16 cellular contexts compared by ENCODE assay signal in genomic region chr19:50214699-50215543, GRCh38. TPM values are rescaled to one million over a fixed set of nuclear protein-coding genes. Genes with fewer than 3 reads are reported as not detected.
A peak's percentile ranks its signal among the peaks of the same experiment; 100 is the strongest.
DNase-seq lines count a peak whose midpoint lies in the region; ATAC-seq and TF ChIP-seq lines count a peak whose summit lies in the region.
"Had no signal": no experiment of that assay in that cellular context is flagged by ENCODE, and none has a peak within 500 bp of the region (broad histone marks: within the 10 kb centered on the region; RNA-seq: fewer than 3 reads in every experiment).

No MANE protein-coding gene starts in this region.

- H3K27ac ChIP-seq in esophagus squamous epithelium (peak overlapping the region; percentile 84 to 87 (median 85)), trophoblast cell (ENCODE audit: low read depth, low read length) (peak overlapping the region; percentile 89)
- H3K27ac ChIP-seq: gastroesophageal sphincter had no signal

- TF ChIP-seq POLR2A in esophagus squamous epithelium (IDR thresholded peaks at IDR 0.05) = no peak

- peak overlapping the region; percentile 50 for H2AFZ ChIP-seq in trophoblast cell (ENCODE audit: insufficient read depth, low read length, poor library complexity)

- WGBS in esophagus squamous epithelium, 2 donors = 24 to 30% methylated on average over 5 to 12 of the region's 25 CpGs
- WGBS in trophoblast cell (ENCODE audit: extremely low coverage, insufficient coverage, insufficient read length) = no CpG with 5 or more reads among the region's 25 CpGs

- H3K23ac ChIP-seq in trophoblast cell (ENCODE audit: low read length) = no peak overlapping the region

- peaks cover 0 to 26% (median 0%) of the 10 kb centered on the region in 3 donors for H3K4me1 ChIP-seq in esophagus squamous epithelium
- H3K4me1 ChIP-seq in trophoblast cell (ENCODE audit: control insufficient read depth in 1 of 2, insufficient read depth in 2 of 2, low read length in 2 of 2) = peaks cover 14 to 20% of the 10 kb centered on the region in 2 experiments
- H3K4me1 ChIP-seq: gastroesophageal sphincter had no signal

- H4K12ac ChIP-seq in trophoblast cell (ENCODE audit: low read depth, low read length) = peak overlapping the region; percentile 37

- H4K91ac ChIP-seq in trophoblast cell (ENCODE audit: low read depth, low read length) = peak overlapping the region; percentile 93

- H2BK5ac ChIP-seq in trophoblast cell (ENCODE audit: low read depth, low read length, poor library complexity) = peak overlapping the region; percentile 92

- H2BK12ac ChIP-seq in trophoblast cell (ENCODE audit: low read length) = peak overlapping the region; percentile 63

- H3K36me3 ChIP-seq in esophagus squamous epithelium (peaks cover 0 to 34% (median 0%) of the 10 kb centered on the region in 3 donors), trophoblast cell (ENCODE audit: control insufficient read depth in 1 of 2, insufficient read depth in 2 of 2, low read length in 2 of 2) (peaks cover 0 to 6% of the 10 kb centered on the region in 2 experiments)

- H3K4me3 ChIP-seq in esophagus squamous epithelium (peak overlapping the region in 2 of 4 donors; percentile 18 to 40), trophoblast cell (ENCODE audit: low read depth, low read length) (no peak overlapping the region)
- H3K4me3 ChIP-seq: gastroesophageal sphincter had no signal

- peaks cover 14% of the 10 kb centered on the region for H3K79me1 ChIP-seq in trophoblast cell (ENCODE audit: low read length)

- peak overlapping the region; percentile 57 for H3K18ac ChIP-seq in trophoblast cell (ENCODE audit: low read length)

- peak overlapping the region; percentile 68 for H3K14ac ChIP-seq in trophoblast cell (ENCODE audit: low read length)

- intact Hi-C loops in esophagus squamous epithelium (cut with DNase I) = no loop called here

- no peak for TF ChIP-seq CTCF in esophagus squamous epithelium (IDR thresholded peaks at IDR 0.05)

- peak overlapping the region; percentile 89 for H2BK120ac ChIP-seq in trophoblast cell (ENCODE audit: insufficient read depth, low read length, poor library complexity)

- H3K9ac ChIP-seq in trophoblast cell (ENCODE audit: low read length) = no peak overlapping the region

- H3K4me2 ChIP-seq in trophoblast cell (ENCODE audit: low read length) = peak overlapping the region; percentile 46

- DNase-seq in DMS153 treated with DMSO at 0.1 percent for 48 hours (lab: John Stamatoyannopoulos, UW; ENCODE audit: unreplicated experiment) (peak; percentile 49), NCI-H510A (lab: John Stamatoyannopoulos, UW) (peak; percentile 81), esophagus squamous epithelium (lab: John Stamatoyannopoulos, UW) (no peak), trophoblast cell (no peak), NK-92 (lab: John Stamatoyannopoulos, UW; ENCODE audit: unreplicated experiment) (no peak), amygdala (lab: John Stamatoyannopoulos, UW) (no peak), OCI-M1 (lab: John Stamatoyannopoulos, UW) (no peak)
- DNase-seq: activated T-cell treated with anti-CD3 and anti-CD28 coated beads, Interleukin-2, amount 50 U/mL, for 48 hours; effector CD8-positive, alpha-beta T cell; kidney glomerular epithelial cell; MV-4-11; T-cell had no signal

- H3K9me3 ChIP-seq in esophagus squamous epithelium = no peaks in the 10 kb centered on the region
- peaks cover 2% of the 10 kb centered on the region for H3K9me3 ChIP-seq in trophoblast cell (ENCODE audit: insufficient read depth, low read depth, low read length)

- peaks cover 0 to 17% (median 0%) of the 10 kb centered on the region in 4 donors for H3K27me3 ChIP-seq in esophagus squamous epithelium
- H3K27me3 ChIP-seq in trophoblast cell (ENCODE audit: insufficient read depth, low read length) = no peaks in the 10 kb centered on the region

- ATAC-seq in HG02884 (IDR thresholded peaks at IDR 0.05; ENCODE audit: unreplicated experiment) = no peak
- ATAC-seq: gastroesophageal sphincter, T-cell had no signal

- H3K79me2 ChIP-seq in trophoblast cell (ENCODE audit: control insufficient read depth, insufficient read depth, low read length, poor library complexity) = no peaks in the 10 kb centered on the region

- H2AK5ac ChIP-seq in trophoblast cell (ENCODE audit: low read length) = no peak overlapping the region

- H3K4ac ChIP-seq in trophoblast cell (ENCODE audit: low read depth, low read length) = no peak overlapping the region

- peak overlapping the region; percentile 73 for H4K8ac ChIP-seq in trophoblast cell (ENCODE audit: low read depth, low read length)

RNA-seq across cellular contexts. Expression of gene MYH14, which starts 11.5 kb away (rescaled TPM):
- total RNA-seq in esophagus squamous epithelium = 100 to 1,000 TPM in 1 of 4 donors, 10 to 100 TPM in 3; 31.1 to 141 (median 39.0) TPM
- 16.6 and 17.7 TPM in 2 replicates for polyA plus RNA-seq in trophoblast cell (2013)
- total RNA-seq: osteocyte had no signal

RNA-seq across cellular contexts. Expression of gene IZUMO2, which starts 51.8 kb away (rescaled TPM):
- not detected for total RNA-seq in esophagus squamous epithelium
- polyA plus RNA-seq in trophoblast cell (2013) = not detected in 2 replicates
- total RNA-seq: aorta, gastroesophageal sphincter, osteocyte, T-cell had no signal
- polyA plus RNA-seq: aorta had no signal

Comparison
In these comparisons a context has a peak if more than half of its experiments do, and no peak if none do; other contexts are left out.
1. DNase-seq: peak in DMS153 treated with DMSO at 0.1 percent for 48 hours (single experiment) and NCI-H510A (single experiment); none in esophagus squamous epithelium (single experiment), trophoblast cell (0 of 2), NK-92 (single experiment), amygdala (0 of 56) and OCI-M1 (single experiment).